20 cellular contexts compared by ENCODE assay signal in genomic region chr9:70065572-70065971, GRCh38. TPM values are rescaled to one million over a fixed set of nuclear protein-coding genes. Genes with fewer than 3 reads are reported as not detected.
A peak's percentile ranks its signal among the peaks of the same experiment; 100 is the strongest.
DNase-seq lines count a peak whose midpoint lies in the region; ATAC-seq and TF ChIP-seq lines count a peak whose summit lies in the region.
"Had no signal": no experiment of that assay in that cellular context is flagged by ENCODE, and none has a peak within 500 bp of the region (broad histone marks: within the 10 kb centered on the region; RNA-seq: fewer than 3 reads in every experiment).

No MANE protein-coding gene starts in this region.

- peak overlapping the region; percentile 48 for H3K27ac ChIP-seq in muscle layer of duodenum (ENCODE audit: low read length)
- H3K27ac ChIP-seq in stomach = peak overlapping the region in 4 of 5 donors; percentile 52 to 89 (median 72)
- no peak overlapping the region for H3K27ac ChIP-seq in aorta (ENCODE audit: low read depth in 1 of 2, low read length in 2 of 2)
- no peak overlapping the region for H3K27ac ChIP-seq in foreskin keratinocyte

- H3K27me3 ChIP-seq in muscle layer of duodenum (ENCODE audit: low read depth, low read length) (no peaks in the 10 kb centered on the region), stomach (no peaks in the 10 kb centered on the region), aorta (ENCODE audit: control insufficient read depth in 1 of 2, insufficient read depth in 2 of 2, low read length in 1 of 2) (no peaks in the 10 kb centered on the region), foreskin keratinocyte (no peaks in the 10 kb centered on the region)

- no peak for TF ChIP-seq POLR2A in stomach (IDR thresholded peaks at IDR 0.05)

- H3K36me3 ChIP-seq in muscle layer of duodenum (ENCODE audit: control insufficient read depth in 1 of 2, insufficient read depth in 2 of 2, low read length in 2 of 2) (no peaks in the 10 kb centered on the region), stomach (peaks cover 0 to 6% (median 0%) of the 10 kb centered on the region in 4 donors), aorta (ENCODE audit: control insufficient read depth in 1 of 2, insufficient read depth in 2 of 2, low read length in 1 of 2) (no peaks in the 10 kb centered on the region)
- H3K36me3 ChIP-seq: HAP-1 had no signal

- H3K4me3 ChIP-seq in muscle layer of duodenum (ENCODE audit: low read depth in 1 of 2, low read length in 2 of 2) (no peak overlapping the region), stomach (no peak overlapping the region), aorta (ENCODE audit: low read length in 2 of 2) (no peak overlapping the region)
- H3K4me3 ChIP-seq: HAP-1 had no signal

- H3K9me3 ChIP-seq in muscle layer of duodenum (ENCODE audit: control insufficient read depth in 1 of 2, low read length in 2 of 2) (no peaks in the 10 kb centered on the region), stomach (no peaks in the 10 kb centered on the region), aorta (ENCODE audit: control insufficient read depth, low read length) (no peaks in the 10 kb centered on the region)
- H3K9me3 ChIP-seq: HAP-1 had no signal

- intact Hi-C loops in Right ventricle myocardium inferior (cut with DNase I) = no loop called here
- intact Hi-C loops in cardiac septum (cut with DNase I) = no loop called here
- intact Hi-C loops in stomach (cut with DNase I; ENCODE audit: low total_unique reads) = no loop called here
- intact Hi-C loops in aorta (cut with DNase I) = no loop called here

- peaks cover 0 to 43% of the 10 kb centered on the region in 2 donors for H3K4me1 ChIP-seq in muscle layer of duodenum (ENCODE audit: control insufficient read depth in 1 of 2, insufficient read depth in 2 of 2, low read length in 2 of 2)
- peaks cover 0 to 59% (median 24%) of the 10 kb centered on the region in 4 donors for H3K4me1 ChIP-seq in stomach
- peaks cover 0 to 2% of the 10 kb centered on the region in 2 donors for H3K4me1 ChIP-seq in aorta (ENCODE audit: control insufficient read depth in 1 of 2, insufficient read depth in 2 of 2, low read length in 2 of 2)
- H3K4me1 ChIP-seq in foreskin keratinocyte = peaks cover 1% of the 10 kb centered on the region
- H3K4me1 ChIP-seq: HAP-1 had no signal

- TF ChIP-seq CTCF in stomach (IDR thresholded peaks at IDR 0.05) = no peak
- TF ChIP-seq CTCF in foreskin keratinocyte (conservative IDR thresholded peaks at IDR 0.05) = no peak

- ATAC-seq in Right ventricle myocardium inferior = peak; percentile 64
- ATAC-seq in aorta (ENCODE audit: low FRiP score) = peak; percentile 57
- no peak for ATAC-seq in GM21515 (IDR thresholded peaks at IDR 0.05; ENCODE audit: unreplicated experiment)
- ATAC-seq in HG03108 (IDR thresholded peaks at IDR 0.05; ENCODE audit: unreplicated experiment) = no peak
- no peak for ATAC-seq in foreskin keratinocyte
- ATAC-seq: CD8-positive, alpha-beta T cell had no signal

- 41 to 60% (median 45%) methylated on average over 2 of the region's 2 CpGs for WGBS in stomach, 5 donors
- 56 to 64% methylated on average over 2 of the region's 2 CpGs for WGBS in aorta, 2 donors

- no peak for TF ChIP-seq EP300 in stomach (IDR thresholded peaks at IDR 0.05)

- DNase-seq in Right ventricle myocardium inferior (ENCODE audit: missing footprints) (no peak), cardiac septum (ENCODE audit: low spot score) (no peak), stomach (no peak), aorta (no peak), foreskin keratinocyte (no peak)
- DNase-seq: 8988T; CD8-positive, alpha-beta T cell; IMR-90; Karpas-422; NCI-H1105 treated with DMSO at 0.1 percent for 48 hours; NCI-H1930; NCI-H2171; NCI-H446; NCI-H69; OCI-M1; RPMI8226 had no signal

RNA-seq across cellular contexts. Expression of gene MAMDC2, which starts 21.9 kb away (rescaled TPM):
- total RNA-seq in Right ventricle myocardium inferior = 10.8 TPM
- 3.6 TPM for total RNA-seq in cardiac septum
- 10 to 100 TPM in 4 of 5 donors, 1 to 10 TPM in 1; 7.2 to 91.4 (median 42.4) TPM for total RNA-seq in stomach
- polyA plus RNA-seq in stomach = 10 to 100 TPM in 2 of 3 donors, 1 to 10 TPM in 1; 7.0 to 16.2 (median 12.0) TPM
- 10 to 100 TPM in 1 of 2 donors, 1 to 10 TPM in 1; 5.9 to 14.6 TPM for total RNA-seq in aorta
- polyA plus RNA-seq in aorta = 1 to 10 TPM; 2.0 to 6.5 TPM
- 9.4 and 22.7 TPM in 2 replicates for total RNA-seq in foreskin keratinocyte
- 3.7 and 7.0 TPM in 2 replicates for polyA plus RNA-seq in foreskin keratinocyte
- total RNA-seq: CD8-positive, alpha-beta T cell had no signal

Comparison
In these comparisons a context has a peak if more than half of its experiments do, and no peak if none do; other contexts are left out.
1. ATAC-seq: peak in Right ventricle myocardium inferior (single experiment) and aorta (single experiment); none in GM21515 (single experiment), HG03108 (single experiment) and foreskin keratinocyte (single experiment).
2. H3K27ac ChIP-seq: peak in muscle layer of duodenum (single experiment) and stomach (4 of 5); none in aorta (0 of 2) and foreskin keratinocyte (single experiment).